Comparison of ENCODE assay signal across 9 cellular contexts in genomic region chr1:150267896-150268295, GRCh38. TPM values are rescaled to one million over a fixed set of nuclear protein-coding genes. Genes with fewer than 3 reads are reported as not detected.
DNase-seq lines count a peak whose midpoint lies in the region; ATAC-seq and TF ChIP-seq lines count a peak whose summit lies in the region.
"Had no signal": no experiment of that assay in that cellular context is flagged by ENCODE, and none has a peak within 500 bp of the region (broad histone marks: within the 10 kb centered on the region; RNA-seq: fewer than 3 reads in every experiment).

No MANE protein-coding gene starts in this region.

- peaks cover 22 to 27% (median 23%) of the 10 kb centered on the region in 3 donors for H3K4me1 Mint-ChIP-seq in IgD-negative memory B cell

- intact Hi-C loops in A673 (cut with micrococcal nuclease; ENCODE audit: unreplicated experiment): no loop called here

- H3K27me3 ChIP-seq in A673 (replicated peaks; ENCODE audit: insufficient read depth, low read depth, low read length, poor library complexity) (no peaks in the 10 kb centered on the region), mucosa of stomach (ENCODE audit: control insufficient read depth, insufficient read depth, low read length) (no peaks in the 10 kb centered on the region)

- peak overlapping the region; percentile 100 for H3K9ac ChIP-seq in mucosa of stomach (ENCODE audit: low read length)

- peak overlapping the region; percentile 96 to 99 (median 98) for H3K27ac Mint-ChIP-seq in IgD-negative memory B cell

- no peak for TF ChIP-seq CTCF in A673 (conservative IDR thresholded peaks at IDR 0.05; ENCODE audit: low read depth, low read length)
- no peak for TF ChIP-seq CTCF in choroid plexus epithelial cell (conservative IDR thresholded peaks at IDR 0.05; ENCODE audit: low read depth, low read length)

- BruUV-seq in A673 (replicated peaks; lab: Mats Ljungman, UMichigan): no TSS peak

- H3K9me3 ChIP-seq in A673 (ENCODE audit: low read depth, low read length, poor library complexity, severe bottlenecking) (no peaks in the 10 kb centered on the region), mucosa of stomach (ENCODE audit: control insufficient read depth, low read length) (no peaks in the 10 kb centered on the region)

- ATAC-seq in GM21528 (IDR thresholded peaks at IDR 0.05; ENCODE audit: low FRiP score, unreplicated experiment): no peak

- CTCF ChIA-PET in A673 (lab: Charles Lee): no interaction called here

- H3K27me3 Mint-ChIP-seq in IgD-negative memory B cell: no peaks in the 10 kb centered on the region

- H3K4me1 ChIP-seq in A673 (ENCODE audit: insufficient read depth, low read length, poor library complexity, severe bottlenecking) (peaks cover 22% of the 10 kb centered on the region), mucosa of stomach (ENCODE audit: control insufficient read depth, insufficient read depth, low read length) (peaks cover 25% of the 10 kb centered on the region)

- peaks cover 3% of the 10 kb centered on the region for H3K36me3 Mint-ChIP-seq in IgD-negative memory B cell

- DNase-seq in A673 (ENCODE audit: low spot score) (no peak), choroid plexus epithelial cell (ENCODE audit: low read depth) (no peak), GDM1 (lab: John Stamatoyannopoulos, UW) (no peak), 8988T (no peak)
- DNase-seq in stimulated activated CD4-positive, alpha-beta T cell treated with anti-CD3 and anti-CD28 coated beads, Interleukin-12 subunit alpha, Interleukin-12 subunit beta, amount 100 ng/mL, for 4 hours: no peak
- DNase-seq: NCI-H510A had no signal

- H3K4me3 ChIP-seq in A673 (ENCODE audit: low read depth, low read length, poor library complexity, severe bottlenecking) (peak overlapping the region; percentile 96), choroid plexus epithelial cell (ENCODE audit: low read depth, low read length) (peak overlapping the region; percentile 76), mucosa of stomach (ENCODE audit: low read length) (peak overlapping the region; percentile 98)

- no peaks in the 10 kb centered on the region for H3K9me3 Mint-ChIP-seq in IgD-negative memory B cell

- peak overlapping the region; percentile 95 to 99 (median 98) for H3K4me3 Mint-ChIP-seq in IgD-negative memory B cell

- H3K36me3 ChIP-seq in A673 (ENCODE audit: insufficient read depth, low read length, poor library complexity, severe bottlenecking) (peaks cover 24% of the 10 kb centered on the region), mucosa of stomach (ENCODE audit: control insufficient read depth, insufficient read depth, low read length) (no peaks in the 10 kb centered on the region)

- peak overlapping the region; percentile 91 for H3K27ac ChIP-seq in A673 (ENCODE audit: low read depth, low read length, poor library complexity, severe bottlenecking)

- POLR2A ChIA-PET in A673 (lab: Charles Lee; ENCODE audit: low non-redundant PET): no interaction called here

RNA-seq across cellular contexts. Expression of gene APH1A, which starts 0.9 kb away (rescaled TPM):
- 136 and 144 TPM in 2 replicates for total RNA-seq in A673 (2021)
- polyA plus RNA-seq in IgD-negative memory B cell: 78.4 TPM

RNA-seq across cellular contexts. Expression of gene C1orf54, which starts 4.7 kb away (rescaled TPM):
- total RNA-seq in A673 (2021): 9.2 and 11.3 TPM in 2 replicates
- 2.9 TPM for polyA plus RNA-seq in IgD-negative memory B cell

RNA-seq across cellular contexts. Expression of gene CA14, which starts 10.3 kb away (rescaled TPM):
- 2.0 and 2.2 TPM in 2 replicates for total RNA-seq in A673 (2021)
- polyA plus RNA-seq in IgD-negative memory B cell: 0.71 TPM

RNA-seq across cellular contexts. Expression of gene CIART, which starts 14.5 kb away (rescaled TPM):
- 3.5 and 4.9 TPM in 2 replicates for total RNA-seq in A673 (2021)
- polyA plus RNA-seq in IgD-negative memory B cell: not detected

RNA-seq across cellular contexts. Expression of gene MRPS21, which starts 25.8 kb away (rescaled TPM):
- 88.5 and 96.3 TPM in 2 replicates for total RNA-seq in A673 (2021)
- 79.3 TPM for polyA plus RNA-seq in IgD-negative memory B cell
